Comparison of ENCODE assay signal across 3 cellular contexts in genomic region chr6:34757687-34758274, GRCh38.
TF ChIP-seq lines count a peak whose summit lies in the region.

No MANE protein-coding gene starts in this region.

TF ChIP-seq in endothelial cell of umbilical vein, 7 proteins besides CTCF, POLR2A, EP300 and RAD21:
- TF ChIP-seq MAX (IDR thresholded peaks at IDR 0.05; ENCODE audit: insufficient read depth, insufficient read length) (no peak), POLR2AphosphoS5 (IDR thresholded peaks at IDR 0.05; ENCODE audit: insufficient read depth, low read depth, low read length) (no peak), GATA2 (IDR thresholded peaks at IDR 0.05; ENCODE audit: insufficient read depth, insufficient read length, low read depth, low read length) (no peak), FOS (IDR thresholded peaks at IDR 0.05; ENCODE audit: borderline replicate concordance, insufficient read depth, low read length) (no peak), EZH2 (IDR thresholded peaks at IDR 0.05; ENCODE audit: borderline replicate concordance, low read depth, low read length, severe bottlenecking) (no peak), JUN (IDR thresholded peaks at IDR 0.05; ENCODE audit: borderline replicate concordance, insufficient read depth, insufficient read length, low read depth) (no peak), MYC (IDR thresholded peaks at IDR 0.05; ENCODE audit: low read depth, low read length) (no peak)

TF ChIP-seq in neural cell, 6 proteins besides CTCF, POLR2A, EP300 and RAD21:
- TF ChIP-seq MXI1 (conservative IDR thresholded peaks at IDR 0.05; ENCODE audit: poor library complexity, severe bottlenecking), result peak; percentile 8
- no peak for TF ChIP-seq TAF1 (IDR thresholded peaks at IDR 0.05; ENCODE audit: low read depth)
TF ChIP-seq in neural cell: peak in this region for 1.

TF ChIP-seq in HEK293T, 16 proteins besides CTCF, POLR2A, EP300 and RAD21:
- TF ChIP-seq HDGF (IDR thresholded peaks at IDR 0.05; ENCODE audit: borderline replicate concordance) (no peak), ELF4 (IDR thresholded peaks at IDR 0.05) (no peak), ARNT (IDR thresholded peaks at IDR 0.05) (no peak), FOXM1 (IDR thresholded peaks at IDR 0.05; ENCODE audit: borderline replicate concordance) (no peak), SUZ12 (IDR thresholded peaks at IDR 0.05) (no peak), LEF1 (IDR thresholded peaks at IDR 0.05; ENCODE audit: borderline replicate concordance) (no peak), CTBP1 (IDR thresholded peaks at IDR 0.05; ENCODE audit: borderline replicate concordance) (no peak), BHLHE40 (IDR thresholded peaks at IDR 0.05; ENCODE audit: borderline replicate concordance) (no peak), TARDBP (IDR thresholded peaks at IDR 0.05) (no peak), FOXK2 (IDR thresholded peaks at IDR 0.05) (no peak), FOXA1 (IDR thresholded peaks at IDR 0.05) (no peak), PKNOX1 (IDR thresholded peaks at IDR 0.05) (no peak), L3MBTL2 (conservative IDR thresholded peaks at IDR 0.05) (no peak)
TF ChIP-seq in HEK293T: peak in this region for 0.
